10 cellular contexts compared by ENCODE assay signal in the genomic region with DNA sequence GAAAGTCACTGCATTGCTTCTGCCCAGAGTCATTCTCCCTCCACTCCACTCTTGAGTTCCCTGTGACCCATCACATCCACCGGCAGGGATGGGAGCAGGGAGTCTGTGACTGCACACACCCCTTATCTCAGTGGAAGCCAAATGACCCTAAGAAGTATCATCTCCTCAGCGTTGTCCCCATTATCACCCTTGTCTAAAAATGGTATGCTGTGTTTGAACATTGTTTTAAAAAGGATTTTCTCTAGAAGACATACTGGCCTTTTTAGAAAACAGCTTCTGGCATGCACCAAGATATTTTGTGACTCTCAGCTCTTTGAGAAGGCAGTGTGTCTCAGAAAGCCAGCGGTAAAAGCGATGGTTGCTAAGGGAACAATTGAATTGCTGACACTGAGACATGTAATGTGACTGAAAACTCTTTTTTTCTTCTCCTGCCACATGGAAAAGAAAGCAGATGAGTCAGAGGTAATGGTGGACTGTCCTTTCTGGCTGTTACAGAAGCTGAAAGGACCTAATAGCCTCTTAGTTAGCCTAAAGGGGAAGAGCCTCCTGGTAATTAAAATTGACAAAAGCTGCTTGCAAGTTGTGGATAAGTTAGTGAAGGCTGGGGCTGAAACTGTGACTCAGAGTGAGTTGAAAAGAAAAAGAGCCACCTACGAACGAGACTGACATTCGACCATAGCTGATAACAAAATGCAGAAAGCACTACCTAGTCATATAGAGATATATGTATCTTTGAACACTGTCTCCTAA.
DNase-seq lines count a peak whose midpoint lies in the region; ATAC-seq, FAIRE-seq and TF ChIP-seq lines count a peak whose summit lies in the region.
"Had no signal": no experiment of that assay in that cellular context is flagged by ENCODE, and none has a peak within 500 bp of the region (broad histone marks: within the 10 kb centered on the region; RNA-seq: fewer than 3 reads in every experiment).

No MANE protein-coding gene starts in this region.

- no peaks in the 10 kb centered on the region for H3K9me1 ChIP-seq in IMR-90 (ENCODE audit: insufficient read depth, low read length)

- no peak overlapping the region for H4K91ac ChIP-seq in IMR-90 (ENCODE audit: insufficient read depth, low read depth, low read length)

- TF ChIP-seq EP300 in GM12878 (IDR thresholded peaks at IDR 0.05; ENCODE audit: borderline replicate concordance in 1 of 2, control insufficient read depth in 1 of 2, low read depth in 2 of 2, low read length in 2 of 2), result no peak
- TF ChIP-seq EP300 in transverse colon (IDR thresholded peaks at IDR 0.05; ENCODE audit: low read depth), result no peak

- H4K20me1 ChIP-seq in IMR-90 (ENCODE audit: insufficient read depth, low read length) (no peaks in the 10 kb centered on the region), GM12878 (ENCODE audit: control insufficient read depth, insufficient read depth) (no peaks in the 10 kb centered on the region), neural progenitor cell (ENCODE audit: low read depth) (no peaks in the 10 kb centered on the region)

- H3K36me3 ChIP-seq in IMR-90 (ENCODE audit: control insufficient read depth, insufficient read depth, low read length), result no peaks in the 10 kb centered on the region
- H3K36me3 ChIP-seq in GM12878 (ENCODE audit: control insufficient read depth in 2 of 2, insufficient read depth in 2 of 2, low read length in 1 of 2), result no peaks in the 10 kb centered on the region
- H3K36me3 ChIP-seq in neural progenitor cell, result no peaks in the 10 kb centered on the region
- H3K36me3 ChIP-seq in transverse colon, result no peaks in the 10 kb centered on the region

- in situ Hi-C loops in IMR-90 (cut with MboI; ENCODE audit: low sequenced_read_pairs), result no loop called here
- in situ Hi-C loops in GM12878 (cut with MboI), result no loop called here
- in situ Hi-C loops in transverse colon (cut with MboI; ENCODE audit: low pct_ligation_motif_present in 1 of 4, low pct_unique_long_range_greater_than_20kb in 1 of 4, low sequenced_read_pairs in 3 of 4), result no loop called here

- DNase-seq in IMR-90 (peak; percentile 16), GM12878 (ENCODE audit: low read depth, low spot score) (no peak), neural progenitor cell (ENCODE audit: low spot score) (peak; percentile 71), cerebellum (ENCODE audit: low spot score) (no peak), transverse colon (no peak), RWPE1 (ENCODE audit: low spot score) (no peak)
- DNase-seq: dermis blood vessel endothelial cell, posterior cingulate gyrus had no signal

- H2BK20ac ChIP-seq in IMR-90 (ENCODE audit: low read depth, low read length), result no peak overlapping the region

- dilution Hi-C loops in IMR-90 (cut with HindIII; ENCODE audit: low sequenced_read_pairs, unreplicated experiment), result no loop called here

- H2BK120ac ChIP-seq in IMR-90 (ENCODE audit: low read depth, low read length), result no peak overlapping the region

- no peak overlapping the region for H3K4ac ChIP-seq in IMR-90 (ENCODE audit: low read depth, low read length)

- no CpG with 5 or more reads among the region's 7 CpGs for WGBS in IMR-90 (ENCODE audit: extremely low coverage in 2 of 2, insufficient read length in 1 of 2), 2 experiments
- 48% methylated on average over 7 of the region's 7 CpGs for WGBS in GM12878 (ENCODE audit: insufficient coverage, insufficient replicate concordance, low lambda C conversion rate, missing lambda C conversion rate)
- WGBS in transverse colon (ENCODE audit: low coverage in 1 of 2), 2 donors, result 65 to 72% methylated on average over 4 to 7 of the region's 7 CpGs

- H2BK5ac ChIP-seq in IMR-90 (ENCODE audit: low read depth, low read length, poor library complexity, severe bottlenecking), result no peak overlapping the region

- ATAC-seq in GM19463 (IDR thresholded peaks at IDR 0.05; ENCODE audit: unreplicated experiment) (peak; percentile 46), IMR-90 (ENCODE audit: low read depth) (no peak), GM12878 (peak; percentile 50), HG02642 (IDR thresholded peaks at IDR 0.05; ENCODE audit: poor library complexity, unreplicated experiment) (no peak)

- RAD21 ChIA-PET in GM12878 (lab: Charles Lee; ENCODE audit: unreplicated experiment), result no interaction called here

- peak overlapping the region; percentile 52 for H3K4me3 Mint-ChIP-seq in neural progenitor cell

- no peak overlapping the region for H2BK15ac ChIP-seq in IMR-90 (ENCODE audit: low read depth, low read length)

- no peaks in the 10 kb centered on the region for H3K36me3 Mint-ChIP-seq in neural progenitor cell

- no peaks in the 10 kb centered on the region for H3K79me1 ChIP-seq in IMR-90 (ENCODE audit: low read depth in 1 of 2, low read length in 2 of 2)

- H2AK9ac ChIP-seq in IMR-90 (replicated peaks; ENCODE audit: low read depth, low read length, poor library complexity), result no peak overlapping the region

- no peak overlapping the region for H3K4me3 ChIP-seq in IMR-90 (ENCODE audit: insufficient read depth, low read depth, low read length)
- H3K4me3 ChIP-seq in GM12878, result no peak overlapping the region
- H3K4me3 ChIP-seq in neural progenitor cell, result no peak overlapping the region
- H3K4me3 ChIP-seq in transverse colon, result no peak overlapping the region

- TF ChIP-seq RAD21 in IMR-90 (IDR thresholded peaks at IDR 0.05; ENCODE audit: low read length) (no peak), GM12878 (IDR thresholded peaks at IDR 0.05; ENCODE audit: insufficient read depth, low read depth, low read length) (no peak)

- H3K4me1 Mint-ChIP-seq in neural progenitor cell, result peaks cover 44% of the 10 kb centered on the region

- CTCF ChIA-PET in IMR-90 (lab: Yijun Ruan, JAX) (no interaction called here), GM12878 (lab: Yijun Ruan, JAX) (interaction anchor here (1.2 to 1.3 kb wide), 2 partner anchors 13 to 526 kb away, joined by 3 read pairs; no protein-coding TSS in a partner anchor), RWPE1 (lab: Yijun Ruan, JAX) (interaction anchor here (0.6 to 1.1 kb wide), 2 partner anchors 9 to 24 kb away, joined by 3 read pairs; no protein-coding TSS in a partner anchor)

- no peaks in the 10 kb centered on the region for H3K4me1 ChIP-seq in IMR-90 (ENCODE audit: control insufficient read depth, insufficient read depth, low read length)
- H3K4me1 ChIP-seq in GM12878 (ENCODE audit: control insufficient read depth, insufficient read depth, low read length), result no peaks in the 10 kb centered on the region
- peaks cover 28% of the 10 kb centered on the region for H3K4me1 ChIP-seq in neural progenitor cell
- H3K4me1 ChIP-seq in transverse colon, result no peaks in the 10 kb centered on the region

- H3K79me2 ChIP-seq in GM12878 (ENCODE audit: control insufficient read depth, insufficient read depth, low read length) (no peaks in the 10 kb centered on the region), neural progenitor cell (ENCODE audit: low read depth) (no peaks in the 10 kb centered on the region)

- H3K14ac ChIP-seq in IMR-90 (replicated peaks; ENCODE audit: low read depth, low read length), result no peak overlapping the region

- H3K4me2 ChIP-seq in IMR-90 (ENCODE audit: low read depth, low read length) (no peak overlapping the region), GM12878 (ENCODE audit: control insufficient read depth, insufficient read depth) (no peak overlapping the region), neural progenitor cell (peak overlapping the region; percentile 60)

- H3K9ac ChIP-seq in IMR-90 (ENCODE audit: low read depth, low read length) (no peak overlapping the region), GM12878 (ENCODE audit: control insufficient read depth, insufficient read depth, low read length) (no peak overlapping the region), neural progenitor cell (no peak overlapping the region)

- H3K56ac ChIP-seq in IMR-90 (ENCODE audit: extremely low read depth, insufficient read depth, low read length), result no peak overlapping the region

- no peak for TF ChIP-seq POLR2A in IMR-90 (IDR thresholded peaks at IDR 0.05; ENCODE audit: low read depth, low read length)
- no peak for TF ChIP-seq POLR2A in GM12878 (IDR thresholded peaks at IDR 0.05; ENCODE audit: low read depth, low read length)
- TF ChIP-seq POLR2A in transverse colon (IDR thresholded peaks at IDR 0.05), result no peak

- H3K9me3 ChIP-seq in IMR-90 (ENCODE audit: control insufficient read depth, insufficient read depth, low read length), result no peaks in the 10 kb centered on the region
- no peaks in the 10 kb centered on the region; the same call in 2 of the 3 replicates for H3K9me3 ChIP-seq in GM12878 (replicated peaks; ENCODE audit: control insufficient read depth, insufficient read depth, low read length)
- no peaks in the 10 kb centered on the region for H3K9me3 ChIP-seq in neural progenitor cell (ENCODE audit: low read depth)
- no peaks in the 10 kb centered on the region for H3K9me3 ChIP-seq in transverse colon

- no TSS peak for BruUV-seq in IMR-90 (replicated peaks; lab: Mats Ljungman, UMichigan)
- no TSS peak for BruUV-seq in GM12878 (replicated peaks; lab: Mats Ljungman, UMichigan)

- H3K9me3 Mint-ChIP-seq in neural progenitor cell, result peaks cover 4% of the 10 kb centered on the region

- peaks cover 11% of the 10 kb centered on the region for H3K27me3 ChIP-seq in IMR-90 (ENCODE audit: control insufficient read depth, insufficient read depth, low read length)
- no peaks in the 10 kb centered on the region; a peak in 2 of 4 replicates for H3K27me3 ChIP-seq in GM12878 (replicated peaks in 1 of 2; ENCODE audit: control insufficient read depth in 2 of 2, insufficient read depth in 2 of 2, low read length in 1 of 2)
- no peaks in the 10 kb centered on the region for H3K27me3 ChIP-seq in neural progenitor cell
- H3K27me3 ChIP-seq in transverse colon, result no peaks in the 10 kb centered on the region

- H3K18ac ChIP-seq in IMR-90 (ENCODE audit: low read depth, low read length), result no peak overlapping the region

- H3K27ac ChIP-seq in IMR-90 (ENCODE audit: insufficient read depth, low read length) (no peak overlapping the region), GM12878 (ENCODE audit: control insufficient read depth, insufficient read depth) (no peak overlapping the region), neural progenitor cell (peak overlapping the region; percentile 85), transverse colon (no peak overlapping the region), RWPE1 (no peak overlapping the region)

- no peak overlapping the region for H2AK5ac ChIP-seq in IMR-90 (ENCODE audit: low read depth, low read length)

- no peak overlapping the region for H3K23ac ChIP-seq in IMR-90 (ENCODE audit: low read depth, low read length)

- TF ChIP-seq CTCF in IMR-90 (conservative IDR thresholded peaks at IDR 0.05; ENCODE audit: low read depth, low read length) (no peak), GM12878 (IDR thresholded peaks at IDR 0.05 in 2 of 3, conservative IDR thresholded peaks at IDR 0.05 in 1 of 3; ENCODE audit: control insufficient read depth in 2 of 3, extremely low read depth in 1 of 3, insufficient read depth in 1 of 3, low read depth in 3 of 3, low read length in 3 of 3) (no peak), neural progenitor cell (IDR thresholded peaks at IDR 0.05) (no peak), transverse colon (IDR thresholded peaks at IDR 0.05) (no peak), RWPE1 (conservative IDR thresholded peaks at IDR 0.05; ENCODE audit: low read depth) (no peak)

- SMC1A ChIA-PET in GM12878 (lab: Charles Lee; ENCODE audit: uncharacterized antibody, unreplicated experiment), result interaction anchor here (1.2 kb wide), 1 partner anchor 42 kb away, joined by 3 read pairs; no protein-coding TSS in a partner anchor

- intact Hi-C loops in IMR-90 (cut with micrococcal nuclease) (no loop called here), GM12878 (cut with micrococcal nuclease; ENCODE audit: unreplicated experiment) (no loop called here), transverse colon (cut with DNase I; ENCODE audit: low total_unique reads) (no loop called here)

- peaks cover 19% of the 10 kb centered on the region for H3F3A ChIP-seq in neural progenitor cell (ENCODE audit: low read depth)

- POLR2A ChIA-PET in IMR-90 (lab: Charles Lee; ENCODE audit: unreplicated experiment), result no interaction called here
- POLR2A ChIA-PET in GM12878 (lab: Charles Lee), result no interaction called here
- POLR2A ChIA-PET in RWPE1 (lab: Yijun Ruan, JAX; ENCODE audit: low non-redundant PET), result no interaction called here

- H2AFZ ChIP-seq in IMR-90 (replicated peaks; ENCODE audit: low read length, poor library complexity) (no peak overlapping the region), GM12878 (ENCODE audit: control insufficient read depth, low read depth, low read length) (no peak overlapping the region), neural progenitor cell (replicated peaks) (peak overlapping the region; percentile 40)

- no peak overlapping the region for H4K8ac ChIP-seq in IMR-90 (ENCODE audit: low read depth in 2 of 2, low read length in 2 of 2)

- no peak for FAIRE-seq in GM12878 (lab: Jason Lieb, UNC)

- H3K27me3 Mint-ChIP-seq in neural progenitor cell (ENCODE audit: insufficient read depth, low read depth), result no peaks in the 10 kb centered on the region

- H3K27ac Mint-ChIP-seq in neural progenitor cell, result peak overlapping the region; percentile 97

- H4K5ac ChIP-seq in IMR-90 (ENCODE audit: low read depth, low read length), result no peak overlapping the region

Comparison
In these comparisons a context has a peak if more than half of its experiments do, and no peak if none do; other contexts are left out.
1. ATAC-seq: peak in GM19463 (single experiment) and GM12878 (single experiment); none in IMR-90 (single experiment) and HG02642 (single experiment).
2. DNase-seq: peak in IMR-90 (single experiment) and neural progenitor cell (single experiment); none in GM12878 (single experiment), cerebellum (single experiment), transverse colon (single experiment) and RWPE1 (single experiment).